ENCODE assay signal across 10 cellular contexts in the genomic region with DNA sequence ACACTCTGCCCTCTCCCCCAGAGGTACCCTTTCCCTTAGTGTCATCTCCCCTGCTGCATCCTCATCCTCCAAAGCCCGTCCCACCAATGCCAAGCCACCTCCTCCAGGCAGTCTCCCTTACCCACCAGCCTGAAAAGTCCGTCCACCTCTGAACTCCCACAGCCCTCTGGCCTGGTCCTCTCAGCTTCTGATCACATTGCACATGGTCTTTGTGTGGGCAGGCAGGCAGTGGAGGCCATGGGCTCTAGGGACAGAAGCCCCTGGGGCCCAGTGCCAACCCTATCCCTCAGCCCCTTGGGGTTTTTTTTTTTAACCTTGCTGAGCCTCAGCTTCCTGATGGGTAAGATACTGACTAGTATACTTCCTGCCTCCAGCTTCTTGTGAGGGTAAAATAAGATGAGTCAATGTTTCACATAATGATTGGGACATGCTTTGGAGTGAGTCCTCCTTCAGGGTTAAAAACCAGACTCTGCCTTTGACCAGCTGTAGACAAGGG. TPM values are rescaled to one million over a fixed set of nuclear protein-coding genes. Genes with fewer than 3 reads are reported as not detected.
DNase-seq lines count a peak whose midpoint lies in the region; ATAC-seq and TF ChIP-seq lines count a peak whose summit lies in the region.
"Had no signal": no experiment of that assay in that cellular context is flagged by ENCODE, and none has a peak within 500 bp of the region (broad histone marks: within the 10 kb centered on the region; RNA-seq: fewer than 3 reads in every experiment).

No MANE protein-coding gene starts in this region.

- intact Hi-C loops in cardiac septum (cut with DNase I) = no loop called here
- intact Hi-C loops in Right ventricle myocardium superior (cut with DNase I) = no loop called here

- ATAC-seq in Right ventricle myocardium superior (ENCODE audit: poor library complexity) (no peak), GM21825 (IDR thresholded peaks at IDR 0.05; ENCODE audit: unreplicated experiment) (no peak)

- TF ChIP-seq POLR2A in NB4 (IDR thresholded peaks at IDR 0.05; ENCODE audit: extremely low read depth, insufficient read length) = no peak

- H3K4me3 ChIP-seq in NB4 (ENCODE audit: low read depth, low read length) = peak overlapping the region; percentile 56

- DNase-seq in cardiac septum (ENCODE audit: low spot score) = peak; percentile 36
- DNase-seq in Right ventricle myocardium superior = no peak
- DNase-seq in NB4 (ENCODE audit: low read depth) = peak; percentile 96
- peak; percentile 38 for DNase-seq in dermis blood vessel endothelial cell
- no peak for DNase-seq in UCSD-AML1 (lab: John Stamatoyannopoulos, UW; ENCODE audit: unreplicated experiment)
- DNase-seq in midbrain (lab: John Stamatoyannopoulos, UW) = no peak
- DNase-seq in NCI-H2029 (lab: John Stamatoyannopoulos, UW) = no peak
- DNase-seq: cerebellar nuclear complex, DMS153 had no signal

- TF ChIP-seq CTCF in NB4 (IDR thresholded peaks at IDR 0.05; ENCODE audit: low read depth, low read length) = no peak

RNA-seq across cellular contexts. Expression of gene CSF1R, which starts 19.4 kb away (rescaled TPM):
- total RNA-seq in cardiac septum = 11.9 TPM
- 19.5 TPM for total RNA-seq in Right ventricle myocardium superior
- total RNA-seq in dermis blood vessel endothelial cell = not detected in 2 replicates

Comparison
In these comparisons a context has a peak if more than half of its experiments do, and no peak if none do; other contexts are left out.
1. DNase-seq: peak in cardiac septum (single experiment), NB4 (single experiment) and dermis blood vessel endothelial cell (single experiment); none in Right ventricle myocardium superior (single experiment), UCSD-AML1 (single experiment), midbrain (single experiment) and NCI-H2029 (single experiment).
2. RNA of gene CSF1R, which starts 19.4 kb away (total RNA-seq): 19.5 TPM in Right ventricle myocardium superior (single experiment) and 11.9 TPM in cardiac septum (single experiment); not detected in dermis blood vessel endothelial cell; every median in the first group is over 10 times any median in the second.